ENCODE assay signal across 8 cellular contexts in the genomic region with DNA sequence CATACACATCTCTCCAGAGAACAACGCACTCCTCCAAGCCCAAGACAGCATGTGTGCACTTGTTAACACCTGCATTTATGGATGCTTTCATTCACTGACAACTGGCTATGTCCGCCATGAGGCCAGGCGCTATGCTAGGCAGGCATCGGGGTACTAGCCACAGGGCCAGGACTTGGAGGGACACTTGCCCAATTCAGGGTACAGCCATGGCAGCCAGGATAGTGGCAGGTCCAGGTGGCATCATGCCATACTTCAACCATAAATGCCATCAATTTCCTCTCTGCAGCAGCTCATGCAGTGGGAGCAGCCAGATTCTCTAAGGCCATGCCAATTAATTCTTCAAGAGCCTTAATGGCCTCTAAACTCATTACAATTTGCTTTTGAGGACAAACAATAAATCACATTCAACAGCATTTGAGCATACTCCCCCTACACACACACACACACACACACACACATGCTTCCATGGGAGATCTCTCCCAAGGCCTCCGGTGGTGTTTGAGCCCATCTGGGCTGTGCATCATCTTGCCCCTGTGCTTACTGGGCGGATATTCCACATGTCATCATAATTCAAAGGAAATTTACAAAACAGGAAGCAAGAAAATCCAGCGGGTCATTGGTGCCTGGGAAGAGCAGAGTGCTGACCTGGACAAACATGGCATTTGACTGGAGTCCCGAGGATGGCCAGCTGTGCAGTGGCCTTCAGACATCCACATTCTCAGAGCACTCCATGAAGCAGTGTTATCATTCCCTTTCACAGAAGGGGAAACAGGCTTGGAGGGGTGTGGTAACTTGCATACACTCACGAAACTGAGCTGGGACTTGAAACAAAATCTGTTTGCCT.
A peak's percentile ranks its signal among the peaks of the same experiment; 100 is the strongest.
DNase-seq lines count a peak whose midpoint lies in the region; ATAC-seq and TF ChIP-seq lines count a peak whose summit lies in the region.

No MANE protein-coding gene starts in this region.

- intact Hi-C loops in ovary (cut with DNase I): no loop called here

- H3K36me3 ChIP-seq in ovary: no peaks in the 10 kb centered on the region

- no peak for TF ChIP-seq EP300 in ovary (IDR thresholded peaks at IDR 0.05)

- ATAC-seq in HG03442 (IDR thresholded peaks at IDR 0.05; ENCODE audit: unreplicated experiment): no peak

- no peak for TF ChIP-seq POLR2A in ovary (IDR thresholded peaks at IDR 0.05)

- H3K9me3 ChIP-seq in ovary: no peaks in the 10 kb centered on the region

- TF ChIP-seq CTCF in ovary (IDR thresholded peaks at IDR 0.05): no peak

- peak; percentile 52 for DNase-seq in DMS 273 (lab: John Stamatoyannopoulos, UW; ENCODE audit: unreplicated experiment)
- DNase-seq in DMS 273 treated with DMSO at 0.1 percent for 48 hours (lab: John Stamatoyannopoulos, UW): no peak
- DNase-seq in NCI-H1105 (lab: John Stamatoyannopoulos, UW): peak; percentile 67
- DNase-seq in dermis blood vessel endothelial cell: peak; percentile 78
- DNase-seq in ovary: peak; percentile 49 to 64 (median 59)
- no peak for DNase-seq in HPDE6-E6E7 (ENCODE audit: extremely low spot score)
- DNase-seq in middle frontal gyrus (ENCODE audit: extremely low spot score, low spot score): no peak

- H3K4me1 ChIP-seq in ovary (ENCODE audit: insufficient read depth): peaks cover 50% of the 10 kb centered on the region

- no peaks in the 10 kb centered on the region for H3K27me3 ChIP-seq in ovary

- H3K4me3 ChIP-seq in ovary: no peak overlapping the region

- WGBS in ovary, 3 donors: 29 to 40% (median 31%) methylated on average over 9 of the region's 9 CpGs

- peak overlapping the region in 1 of 2 donors; percentile 33 for H3K27ac ChIP-seq in ovary

Comparison
In these comparisons a context has a peak if more than half of its experiments do, and no peak if none do; other contexts are left out.
1. DNase-seq: peak in DMS 273 (single experiment), NCI-H1105 (single experiment), dermis blood vessel endothelial cell (single experiment) and ovary (5 of 5); none in DMS 273 treated with DMSO at 0.1 percent for 48 hours (single experiment), HPDE6-E6E7 (single experiment) and middle frontal gyrus (single experiment).